In the genomic region with DNA sequence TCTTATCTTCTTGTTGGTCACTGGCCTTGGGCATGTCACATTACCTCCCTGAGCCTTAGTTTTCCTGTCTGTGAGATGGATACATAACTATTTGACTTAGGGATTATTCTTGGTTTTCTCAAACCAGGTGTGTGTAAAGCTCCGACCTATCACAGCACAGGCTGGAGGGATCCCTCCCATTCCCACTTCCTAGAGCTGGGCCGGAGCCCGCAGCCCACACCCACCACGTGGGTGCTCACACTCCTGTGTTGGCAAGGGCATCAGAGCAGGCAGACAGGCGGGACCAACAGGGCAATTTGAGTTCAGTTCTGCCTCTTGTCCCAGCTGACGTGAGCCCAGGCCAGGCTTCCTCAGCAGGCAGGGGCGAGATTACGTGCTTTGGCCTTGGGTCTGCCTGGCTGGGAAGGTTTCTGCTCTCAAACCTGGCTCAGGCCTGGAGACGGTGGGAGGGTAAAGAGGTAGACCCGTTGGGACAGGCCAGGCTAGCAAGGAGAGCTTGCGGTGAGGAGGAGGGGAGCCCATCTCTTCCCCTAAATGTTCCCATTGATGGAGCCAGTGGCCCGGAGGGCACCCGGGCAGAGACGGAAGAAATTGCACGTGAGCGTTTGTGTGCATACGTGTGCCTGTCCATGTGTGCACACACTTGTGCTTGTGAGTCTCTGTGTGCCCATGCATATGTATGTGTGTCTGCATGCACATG, we compare ENCODE assay signal across 1 cellular context.
TF ChIP-seq lines count a peak whose summit lies in the region.

No MANE protein-coding gene starts in this region.

TF ChIP-seq in K562, 482 proteins besides CTCF, POLR2A, EP300 and RAD21:
- TF ChIP-seq CBFA2T2 (conservative IDR thresholded peaks at IDR 0.05) (no peak), ZNF184 (CRISPR knock-in tag; IDR thresholded peaks at IDR 0.05) (no peak), BCOR (IDR thresholded peaks at IDR 0.05) (no peak), SP2 (IDR thresholded peaks at IDR 0.05; ENCODE audit: extremely low read depth, low read depth, low read length, poor library complexity, severe bottlenecking) (no peak), ZKSCAN1 (IDR thresholded peaks at IDR 0.05; ENCODE audit: low read depth, low read length) (no peak), NBN (IDR thresholded peaks at IDR 0.05; ENCODE audit: low read depth) (no peak), POLR3G (IDR thresholded peaks at IDR 0.05; ENCODE audit: extremely low read depth, insufficient read length, insufficient replicate concordance) (no peak), PHF20 (IDR thresholded peaks at IDR 0.05; ENCODE audit: partially characterized antibody) (no peak), FOXM1 (IDR thresholded peaks at IDR 0.05; ENCODE audit: low read depth) (no peak), FOXM1 (CRISPR knock-in tag; IDR thresholded peaks at IDR 0.05; ENCODE audit: low read depth) (0 out of 2 replicates have a peak, but pooled peaks have one; percentile 53), NCOA6 (IDR thresholded peaks at IDR 0.05) (no peak), ZNF707 (CRISPR knock-in tag; conservative IDR thresholded peaks at IDR 0.05) (no peak), HIVEP1 (CRISPR knock-in tag; IDR thresholded peaks at IDR 0.05) (no peak), THRAP3 (IDR thresholded peaks at IDR 0.05; ENCODE audit: borderline replicate concordance) (no peak), GTF2F1 (IDR thresholded peaks at IDR 0.05; ENCODE audit: low read depth, low read length) (no peak), CBFB (CRISPR knock-in tag; IDR thresholded peaks at IDR 0.05) (0 out of 2 replicates have a peak, but pooled peaks have one; percentile 47), ZNF134 (CRISPR knock-in tag; conservative IDR thresholded peaks at IDR 0.05) (no peak), GABPB2 (CRISPR knock-in tag; conservative IDR thresholded peaks at IDR 0.05) (no peak), ARID3B (CRISPR knock-in tag; IDR thresholded peaks at IDR 0.05; ENCODE audit: borderline replicate concordance) (0 out of 2 replicates have a peak, but pooled peaks have one; percentile 12), EGR1 (conservative IDR thresholded peaks at IDR 0.05) (no peak), CHAMP1 (IDR thresholded peaks at IDR 0.05) (no peak), SNRNP70 (optimal IDR thresholded peaks at IDR 0.05; ENCODE audit: low read depth, low read length) (no peak), PATZ1 (CRISPR knock-in tag; IDR thresholded peaks at IDR 0.05; ENCODE audit: borderline replicate concordance) (no peak), ZNF143 (CRISPR knock-in tag; IDR thresholded peaks at IDR 0.05) (no peak), SRSF9 (IDR thresholded peaks at IDR 0.05; ENCODE audit: borderline replicate concordance, low read depth, low read length) (no peak), ZNF384 (IDR thresholded peaks at IDR 0.05; ENCODE audit: low read depth, low read length) (no peak), BHLHE40 (IDR thresholded peaks at IDR 0.05; ENCODE audit: low read length) (peak; percentile 6; the same call in 1 of the 2 replicates), ZNF146 (CRISPR knock-in tag; IDR thresholded peaks at IDR 0.05; ENCODE audit: unreplicated experiment) (no peak), RNF219 (CRISPR knock-in tag; IDR thresholded peaks at IDR 0.05) (no peak), RFX7 (CRISPR knock-in tag; IDR thresholded peaks at IDR 0.05) (no peak), OTX1 (CRISPR knock-in tag; IDR thresholded peaks at IDR 0.05) (no peak), ZBTB43 (CRISPR knock-in tag; IDR thresholded peaks at IDR 0.05) (no peak), TEAD4 (IDR thresholded peaks at IDR 0.05; ENCODE audit: low read length) (no peak), TEAD4 (CRISPR knock-in tag; IDR thresholded peaks at IDR 0.05; ENCODE audit: borderline replicate concordance) (no peak), NR0B1 (IDR thresholded peaks at IDR 0.05; ENCODE audit: partially characterized antibody) (no peak), DACH1 (IDR thresholded peaks at IDR 0.05; ENCODE audit: partially characterized antibody) (no peak), FUS (optimal IDR thresholded peaks at IDR 0.05; ENCODE audit: low read depth, low read length) (no peak), BRD9 (IDR thresholded peaks at IDR 0.05; ENCODE audit: low read depth, partially characterized antibody) (no peak), PCBP2 (IDR thresholded peaks at IDR 0.05; ENCODE audit: low read depth, low read length, poor library complexity, severe bottlenecking) (no peak), GATAD2B (IDR thresholded peaks at IDR 0.05; ENCODE audit: borderline replicate concordance) (no peak)
- TF ChIP-seq, protein P1, sequence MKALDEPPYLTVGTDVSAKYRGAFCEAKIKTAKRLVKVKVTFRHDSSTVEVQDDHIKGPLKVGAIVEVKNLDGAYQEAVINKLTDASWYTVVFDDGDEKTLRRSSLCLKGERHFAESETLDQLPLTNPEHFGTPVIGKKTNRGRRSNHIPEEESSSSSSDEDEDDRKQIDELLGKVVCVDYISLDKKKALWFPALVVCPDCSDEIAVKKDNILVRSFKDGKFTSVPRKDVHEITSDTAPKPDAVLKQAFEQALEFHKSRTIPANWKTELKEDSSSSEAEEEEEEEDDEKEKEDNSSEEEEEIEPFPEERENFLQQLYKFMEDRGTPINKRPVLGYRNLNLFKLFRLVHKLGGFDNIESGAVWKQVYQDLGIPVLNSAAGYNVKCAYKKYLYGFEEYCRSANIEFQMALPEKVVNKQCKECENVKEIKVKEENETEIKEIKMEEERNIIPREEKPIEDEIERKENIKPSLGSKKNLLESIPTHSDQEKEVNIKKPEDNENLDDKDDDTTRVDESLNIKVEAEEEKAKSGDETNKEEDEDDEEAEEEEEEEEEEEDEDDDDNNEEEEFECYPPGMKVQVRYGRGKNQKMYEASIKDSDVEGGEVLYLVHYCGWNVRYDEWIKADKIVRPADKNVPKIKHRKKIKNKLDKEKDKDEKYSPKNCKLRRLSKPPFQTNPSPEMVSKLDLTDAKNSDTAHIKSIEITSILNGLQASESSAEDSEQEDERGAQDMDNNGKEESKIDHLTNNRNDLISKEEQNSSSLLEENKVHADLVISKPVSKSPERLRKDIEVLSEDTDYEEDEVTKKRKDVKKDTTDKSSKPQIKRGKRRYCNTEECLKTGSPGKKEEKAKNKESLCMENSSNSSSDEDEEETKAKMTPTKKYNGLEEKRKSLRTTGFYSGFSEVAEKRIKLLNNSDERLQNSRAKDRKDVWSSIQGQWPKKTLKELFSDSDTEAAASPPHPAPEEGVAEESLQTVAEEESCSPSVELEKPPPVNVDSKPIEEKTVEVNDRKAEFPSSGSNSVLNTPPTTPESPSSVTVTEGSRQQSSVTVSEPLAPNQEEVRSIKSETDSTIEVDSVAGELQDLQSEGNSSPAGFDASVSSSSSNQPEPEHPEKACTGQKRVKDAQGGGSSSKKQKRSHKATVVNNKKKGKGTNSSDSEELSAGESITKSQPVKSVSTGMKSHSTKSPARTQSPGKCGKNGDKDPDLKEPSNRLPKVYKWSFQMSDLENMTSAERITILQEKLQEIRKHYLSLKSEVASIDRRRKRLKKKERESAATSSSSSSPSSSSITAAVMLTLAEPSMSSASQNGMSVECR (CRISPR knock-in tag; IDR thresholded peaks at IDR 0.05): 0 out of 2 replicates have a peak, but pooled peaks have one; percentile 5
